Comparison of ENCODE assay signal across 28 cellular contexts in the genomic region with DNA sequence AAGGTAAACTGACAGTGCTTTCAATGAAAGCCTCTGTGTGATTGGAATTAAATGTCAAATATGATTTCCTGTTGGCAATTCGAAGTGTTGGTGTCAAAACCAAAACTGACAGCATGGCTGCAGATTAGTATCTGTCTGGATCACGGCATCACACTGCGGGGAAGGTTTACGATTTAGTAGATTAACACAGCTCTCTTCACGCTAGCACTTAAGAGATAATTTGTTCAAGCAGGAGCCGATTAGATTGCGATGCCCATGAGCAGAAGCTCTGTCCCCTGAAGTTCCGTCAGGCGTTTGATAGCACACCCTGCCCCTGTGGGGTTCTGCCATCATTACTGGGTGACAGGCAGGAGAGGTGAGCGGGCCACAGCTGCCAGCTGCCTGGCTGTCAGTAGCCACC.
"Had no signal": no experiment of that assay in that cellular context is flagged by ENCODE, and none has a peak within 500 bp of the region (broad histone marks: within the 10 kb centered on the region; RNA-seq: fewer than 3 reads in every experiment).

No MANE protein-coding gene starts in this region.

- FAIRE-seq: colon, frontal cortex had no signal

- ATAC-seq: activated CD8-positive, alpha-beta memory T cell treated with anti-CD3 and anti-CD28 coated beads, Interleukin-2, amount 10 ng/mL, durations not matched to agents 7 days and 5 days; activated CD8-positive, alpha-beta T cell treated with anti-CD3 and anti-CD28 coated beads, Interleukin-2, amount 10 ng/mL, durations not matched to agents 7 days and 5 days; activated naive CD4-positive, alpha-beta T cell treated with anti-CD3 and anti-CD28 coated beads, Interleukin-2, amount 50 U/mL, for 72 hours; mucosa of descending colon; natural killer cell treated with Interleukin-12 subunit alpha and Interleukin-12 subunit beta and Interleukin-15 and Interleukin-18, amount 100 ng/mL, for 72 hours; right lobe of liver; stimulated activated effector memory CD8-positive, alpha-beta T cell treated with anti-CD3 and anti-CD28 coated beads, Interleukin-12 subunit alpha, Interleukin-12 subunit beta, amount 100 ng/mL, for 72 hours; stimulated activated naive CD8-positive, alpha-beta T cell treated with anti-CD3 and anti-CD28 coated beads, Interleukin-15, amount 100 ng/mL, for 72 hours; T-helper 17 cell; WTC11 had no signal

- H3K36me3 ChIP-seq: breast epithelium, left ventricle myocardium inferior, right lobe of liver, uterus had no signal

- H3K4me1 ChIP-seq: breast epithelium, left ventricle myocardium inferior, right lobe of liver, uterus had no signal

- H3K79me2 ChIP-seq: hepatocyte had no signal

- H3K27me3 Mint-ChIP-seq: activated CD8-positive, alpha-beta memory T cell treated with anti-CD3 and anti-CD28 coated beads, Interleukin-2, amount 10 ng/mL, durations not matched to agents 7 days and 5 days; central memory CD8-positive, alpha-beta T cell; natural killer cell treated with Interleukin-12 subunit alpha and Interleukin-12 subunit beta and Interleukin-15 and Interleukin-18, amount 100 ng/mL, for 72 hours; stimulated activated naive CD8-positive, alpha-beta T cell treated with anti-CD3 and anti-CD28 coated beads, Interleukin-15, amount 100 ng/mL, for 72 hours; T-helper 17 cell had no signal

- H3K27ac ChIP-seq: breast epithelium, epithelial cell of prostate, hepatocyte, left ventricle myocardium inferior, right lobe of liver, uterus had no signal

- H2AFZ ChIP-seq: hepatocyte had no signal

- DNase-seq: activated CD8-positive, alpha-beta memory T cell treated with anti-CD3 and anti-CD28 coated beads, Interleukin-2, amount 10 ng/mL, durations not matched to agents 7 days and 5 days; activated CD8-positive, alpha-beta T cell treated with anti-CD3 and anti-CD28 coated beads, Interleukin-2, amount 10 ng/mL, durations not matched to agents 7 days and 5 days; activated T-cell treated with anti-CD3 and anti-CD28 coated beads, Interleukin-2, amount 50 U/mL, for 48 hours; dermis blood vessel endothelial cell; effector CD4-positive, alpha-beta T cell; islet precursor cell; left ventricle myocardium inferior; mucosa of descending colon; right lobe of liver; stimulated activated CD4-positive, alpha-beta T cell treated with anti-CD3 and anti-CD28 coated beads, Interleukin-4, amount 100 ng/mL, for 24 hours; stimulated activated naive CD8-positive, alpha-beta T cell treated with anti-CD3 and anti-CD28 coated beads, Interleukin-15, amount 100 ng/mL, for 72 hours; substantia nigra; T-helper 17 cell; T1000; uterus had no signal

- H3K36me3 Mint-ChIP-seq: activated CD8-positive, alpha-beta memory T cell treated with anti-CD3 and anti-CD28 coated beads, Interleukin-2, amount 10 ng/mL, durations not matched to agents 7 days and 5 days; natural killer cell treated with Interleukin-12 subunit alpha and Interleukin-12 subunit beta and Interleukin-15 and Interleukin-18, amount 100 ng/mL, for 72 hours; stimulated activated effector memory CD8-positive, alpha-beta T cell treated with anti-CD3 and anti-CD28 coated beads, Interleukin-12 subunit alpha, Interleukin-12 subunit beta, amount 100 ng/mL, for 72 hours; type B pancreatic cell had no signal

- H3K4me3 ChIP-seq: breast epithelium, hepatocyte, left ventricle myocardium inferior, lung, mucosa of descending colon, right lobe of liver, uterus had no signal

- H3K4me3 Mint-ChIP-seq: activated CD8-positive, alpha-beta memory T cell treated with anti-CD3 and anti-CD28 coated beads, Interleukin-2, amount 10 ng/mL, durations not matched to agents 7 days and 5 days; activated CD8-positive, alpha-beta T cell treated with anti-CD3 and anti-CD28 coated beads, Interleukin-2, amount 10 ng/mL, durations not matched to agents 7 days and 5 days; central memory CD8-positive, alpha-beta T cell; natural killer cell treated with Interleukin-12 subunit alpha and Interleukin-12 subunit beta and Interleukin-15 and Interleukin-18, amount 100 ng/mL, for 72 hours; stimulated activated effector memory CD8-positive, alpha-beta T cell treated with anti-CD3 and anti-CD28 coated beads, Interleukin-12 subunit alpha, Interleukin-12 subunit beta, amount 100 ng/mL, for 72 hours; stimulated activated naive CD8-positive, alpha-beta T cell treated with anti-CD3 and anti-CD28 coated beads, Interleukin-15, amount 100 ng/mL, for 72 hours; T-helper 17 cell; type B pancreatic cell; WTC11 had no signal

- H3K4me1 Mint-ChIP-seq: activated CD8-positive, alpha-beta memory T cell treated with anti-CD3 and anti-CD28 coated beads, Interleukin-2, amount 10 ng/mL, durations not matched to agents 7 days and 5 days; central memory CD8-positive, alpha-beta T cell; T-helper 17 cell; WTC11 had no signal

- H3K9me3 Mint-ChIP-seq: central memory CD8-positive, alpha-beta T cell; natural killer cell treated with Interleukin-12 subunit alpha and Interleukin-12 subunit beta and Interleukin-15 and Interleukin-18, amount 100 ng/mL, for 72 hours; stimulated activated effector memory CD8-positive, alpha-beta T cell treated with anti-CD3 and anti-CD28 coated beads, Interleukin-12 subunit alpha, Interleukin-12 subunit beta, amount 100 ng/mL, for 72 hours; type B pancreatic cell had no signal

- H3K9me3 ChIP-seq: breast epithelium, left ventricle myocardium inferior, right lobe of liver, uterus had no signal

- H3K27ac Mint-ChIP-seq: activated CD8-positive, alpha-beta memory T cell treated with anti-CD3 and anti-CD28 coated beads, Interleukin-2, amount 10 ng/mL, durations not matched to agents 7 days and 5 days; activated CD8-positive, alpha-beta T cell treated with anti-CD3 and anti-CD28 coated beads, Interleukin-2, amount 10 ng/mL, durations not matched to agents 7 days and 5 days; activated naive CD4-positive, alpha-beta T cell treated with anti-CD3 and anti-CD28 coated beads, Interleukin-2, amount 50 U/mL, for 72 hours; activated T-helper 2 cell treated with anti-CD3 and anti-CD28 coated beads, Interferon-gamma antibody, Interleukin-2, Interleukin-4, amounts not matched to agents 10 μg/mL and 5 μg/mL and 100 μg/mL, durations not matched to agents 14 hours and 24 hours and 36 hours; natural killer cell treated with Interleukin-12 subunit alpha and Interleukin-12 subunit beta and Interleukin-15 and Interleukin-18, amount 100 ng/mL, for 72 hours; stimulated activated effector memory CD8-positive, alpha-beta T cell treated with anti-CD3 and anti-CD28 coated beads, Interleukin-12 subunit alpha, Interleukin-12 subunit beta, amount 100 ng/mL, for 72 hours; stimulated activated naive CD8-positive, alpha-beta T cell treated with anti-CD3 and anti-CD28 coated beads, Interleukin-15, amount 100 ng/mL, for 72 hours; T-helper 17 cell; type B pancreatic cell; WTC11 had no signal

- H3K27me3 ChIP-seq: breast epithelium, hepatocyte, right lobe of liver, uterus had no signal

- H3K4me2 ChIP-seq: hepatocyte had no signal
